2 cellular contexts compared by ENCODE assay signal in genomic region chr2:24822049-24822706, GRCh38.
TF ChIP-seq lines count a peak whose summit lies in the region.

No MANE protein-coding gene starts in this region.

TF ChIP-seq in IMR-90, 13 proteins besides CTCF, POLR2A, EP300 and RAD21:
- no peak for TF ChIP-seq MAFK (IDR thresholded peaks at IDR 0.05; ENCODE audit: low read depth, low read length)
- TF ChIP-seq FOS (IDR thresholded peaks at IDR 0.05; ENCODE audit: low read depth, low read length) = no peak
- no peak for TF ChIP-seq RCOR1 (IDR thresholded peaks at IDR 0.05; ENCODE audit: insufficient replicate concordance, low read length)

TF ChIP-seq in GM12878, 131 proteins besides CTCF, POLR2A, EP300 and RAD21:
- TF ChIP-seq HCFC1 (IDR thresholded peaks at IDR 0.05; ENCODE audit: low read length) (no peak), CEBPZ (IDR thresholded peaks at IDR 0.05; ENCODE audit: low read depth, low read length) (no peak), BACH1 (IDR thresholded peaks at IDR 0.05; ENCODE audit: borderline replicate concordance) (no peak), ESRRA (IDR thresholded peaks at IDR 0.05; ENCODE audit: low read length) (no peak), BCL11A (IDR thresholded peaks at IDR 0.05; ENCODE audit: low read depth, low read length) (no peak), LARP7 (IDR thresholded peaks at IDR 0.05) (no peak), TAF1 (IDR thresholded peaks at IDR 0.05; ENCODE audit: borderline replicate concordance, low read depth, low read length) (no peak), TCF12 (IDR thresholded peaks at IDR 0.05; ENCODE audit: low read depth, low read length) (no peak), SPI1 (IDR thresholded peaks at IDR 0.05; ENCODE audit: borderline replicate concordance, insufficient read depth, low read depth, low read length) (no peak), NRF1 (conservative IDR thresholded peaks at IDR 0.05; ENCODE audit: low read depth, low read length) (no peak), EED (IDR thresholded peaks at IDR 0.05; ENCODE audit: low read depth) (no peak), MXI1 (IDR thresholded peaks at IDR 0.05; ENCODE audit: low read depth, low read length) (no peak), YY1 (IDR thresholded peaks at IDR 0.05; ENCODE audit: low read depth, low read length) (no peak), FOS (IDR thresholded peaks at IDR 0.05; ENCODE audit: borderline replicate concordance, extremely low read depth, insufficient read length) (no peak), IRF4 (IDR thresholded peaks at IDR 0.05; ENCODE audit: low read depth, low read length) (no peak), USF1 (IDR thresholded peaks at IDR 0.05; ENCODE audit: borderline replicate concordance, extremely low read length, insufficient read depth, low read depth, low read length) (no peak)
- TF ChIP-seq, protein P1, sequence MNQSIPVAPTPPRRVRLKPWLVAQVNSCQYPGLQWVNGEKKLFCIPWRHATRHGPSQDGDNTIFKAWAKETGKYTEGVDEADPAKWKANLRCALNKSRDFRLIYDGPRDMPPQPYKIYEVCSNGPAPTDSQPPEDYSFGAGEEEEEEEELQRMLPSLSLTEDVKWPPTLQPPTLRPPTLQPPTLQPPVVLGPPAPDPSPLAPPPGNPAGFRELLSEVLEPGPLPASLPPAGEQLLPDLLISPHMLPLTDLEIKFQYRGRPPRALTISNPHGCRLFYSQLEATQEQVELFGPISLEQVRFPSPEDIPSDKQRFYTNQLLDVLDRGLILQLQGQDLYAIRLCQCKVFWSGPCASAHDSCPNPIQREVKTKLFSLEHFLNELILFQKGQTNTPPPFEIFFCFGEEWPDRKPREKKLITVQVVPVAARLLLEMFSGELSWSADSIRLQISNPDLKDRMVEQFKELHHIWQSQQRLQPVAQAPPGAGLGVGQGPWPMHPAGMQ (IDR thresholded peaks at IDR 0.05; ENCODE audit: borderline replicate concordance) = no peak
- TF ChIP-seq, protein P2, sequence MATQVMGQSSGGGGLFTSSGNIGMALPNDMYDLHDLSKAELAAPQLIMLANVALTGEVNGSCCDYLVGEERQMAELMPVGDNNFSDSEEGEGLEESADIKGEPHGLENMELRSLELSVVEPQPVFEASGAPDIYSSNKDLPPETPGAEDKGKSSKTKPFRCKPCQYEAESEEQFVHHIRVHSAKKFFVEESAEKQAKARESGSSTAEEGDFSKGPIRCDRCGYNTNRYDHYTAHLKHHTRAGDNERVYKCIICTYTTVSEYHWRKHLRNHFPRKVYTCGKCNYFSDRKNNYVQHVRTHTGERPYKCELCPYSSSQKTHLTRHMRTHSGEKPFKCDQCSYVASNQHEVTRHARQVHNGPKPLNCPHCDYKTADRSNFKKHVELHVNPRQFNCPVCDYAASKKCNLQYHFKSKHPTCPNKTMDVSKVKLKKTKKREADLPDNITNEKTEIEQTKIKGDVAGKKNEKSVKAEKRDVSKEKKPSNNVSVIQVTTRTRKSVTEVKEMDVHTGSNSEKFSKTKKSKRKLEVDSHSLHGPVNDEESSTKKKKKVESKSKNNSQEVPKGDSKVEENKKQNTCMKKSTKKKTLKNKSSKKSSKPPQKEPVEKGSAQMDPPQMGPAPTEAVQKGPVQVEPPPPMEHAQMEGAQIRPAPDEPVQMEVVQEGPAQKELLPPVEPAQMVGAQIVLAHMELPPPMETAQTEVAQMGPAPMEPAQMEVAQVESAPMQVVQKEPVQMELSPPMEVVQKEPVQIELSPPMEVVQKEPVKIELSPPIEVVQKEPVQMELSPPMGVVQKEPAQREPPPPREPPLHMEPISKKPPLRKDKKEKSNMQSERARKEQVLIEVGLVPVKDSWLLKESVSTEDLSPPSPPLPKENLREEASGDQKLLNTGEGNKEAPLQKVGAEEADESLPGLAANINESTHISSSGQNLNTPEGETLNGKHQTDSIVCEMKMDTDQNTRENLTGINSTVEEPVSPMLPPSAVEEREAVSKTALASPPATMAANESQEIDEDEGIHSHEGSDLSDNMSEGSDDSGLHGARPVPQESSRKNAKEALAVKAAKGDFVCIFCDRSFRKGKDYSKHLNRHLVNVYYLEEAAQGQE (IDR thresholded peaks at IDR 0.05; ENCODE audit: low read depth, low read length) = no peak
